In the genomic region with DNA sequence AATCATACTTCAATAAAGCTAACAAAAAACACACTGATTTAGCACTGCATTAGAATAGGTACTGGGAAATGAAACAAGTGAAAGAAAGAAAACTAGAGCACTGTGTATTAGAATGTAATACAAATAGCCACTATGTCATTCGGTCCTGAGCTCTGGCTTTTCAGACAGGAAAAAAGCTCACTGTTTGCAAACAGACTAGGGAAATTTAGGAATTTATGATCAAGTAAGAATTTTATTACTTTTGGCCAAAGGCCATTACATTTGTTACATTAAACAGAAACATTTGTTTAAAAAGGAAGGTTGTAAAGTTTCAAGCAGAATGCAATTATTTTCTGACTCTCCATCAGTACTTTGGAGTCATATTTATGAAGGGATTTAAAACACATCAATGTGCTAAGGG, we compare ENCODE assay signal across 18 cellular contexts.
DNase-seq lines count a peak whose midpoint lies in the region; ATAC-seq, FAIRE-seq and TF ChIP-seq lines count a peak whose summit lies in the region.
"Had no signal": no experiment of that assay in that cellular context is flagged by ENCODE, and none has a peak within 500 bp of the region (broad histone marks: within the 10 kb centered on the region; RNA-seq: fewer than 3 reads in every experiment).

No MANE protein-coding gene starts in this region.

- H3K4me1 ChIP-seq in HEK293 (ENCODE audit: control insufficient read depth, insufficient read depth, low read length) (no peaks in the 10 kb centered on the region), mucosa of descending colon (ENCODE audit: low read depth) (peaks cover 7% of the 10 kb centered on the region)
- H3K4me1 ChIP-seq: BLaER1 treated with 17β-estradiol and CSF1 and Interleukin-3, amounts not matched to agents 10 nM and 100 nM; SJSA1 had no signal

- ATAC-seq in mucosa of descending colon (peak; percentile 50), Right ventricle myocardium superior (ENCODE audit: poor library complexity) (no peak)
- no peak for ATAC-seq in activated T-helper 17 cell treated with anti-CD3 and anti-CD28 coated beads, Interleukin-2, amount 50 U/mL, for 72 hours (replicated peaks)

- POLR2A ChIA-PET in HEK293 (lab: Yijun Ruan, JAX) = no interaction called here

- H3K27ac ChIP-seq in HEK293 (ENCODE audit: extremely low read depth, low read depth, low read length) = no peak overlapping the region
- H3K27ac ChIP-seq: BLaER1 treated with 17β-estradiol and CSF1 and Interleukin-3, amounts not matched to agents 10 nM and 100 nM; RWPE1; SJSA1 had no signal

- DNase-seq in AG09309 (ENCODE audit: low read depth) (peak; percentile 8), mucosa of descending colon (no peak), COLO829 (ENCODE audit: low spot score) (no peak), Right ventricle myocardium superior (no peak), MV-4-11 (lab: John Stamatoyannopoulos, UW) (no peak)
- DNase-seq: 8988T, DMS 273 treated with DMSO at 0.1 percent for 48 hours, MG63, NCI-H1092 treated with DMSO at 0.1 percent for 48 hours, NCI-H1694 treated with DMSO at 0.1 percent for 48 hours, NCI-H446, NCI-H748 treated with DMSO at 0.1 percent for 48 hours had no signal

- H3K27me3 Mint-ChIP-seq in activated T-helper 17 cell treated with anti-CD3 and anti-CD28 coated beads, Interleukin-2, amount 50 U/mL, for 72 hours = no peaks in the 10 kb centered on the region

- H3K4me1 Mint-ChIP-seq in activated T-helper 17 cell treated with anti-CD3 and anti-CD28 coated beads, Interleukin-2, amount 50 U/mL, for 72 hours = peaks cover 7% of the 10 kb centered on the region

- H3K9me3 ChIP-seq in HEK293 (ENCODE audit: control insufficient read depth, insufficient read depth, low read depth, low read length) (no peaks in the 10 kb centered on the region), mucosa of descending colon (no peaks in the 10 kb centered on the region)
- H3K9me3 ChIP-seq: BLaER1 treated with 17β-estradiol and CSF1 and Interleukin-3, amounts not matched to agents 10 nM and 100 nM; MG63; SJSA1 had no signal

- H3K4me3 Mint-ChIP-seq in activated T-helper 17 cell treated with anti-CD3 and anti-CD28 coated beads, Interleukin-2, amount 50 U/mL, for 72 hours = no peak overlapping the region

- intact Hi-C loops in mucosa of descending colon (cut with DNase I, micrococcal nuclease) = loop anchor here (5.0 kb wide), 1 partner anchor 86 kb away; no protein-coding TSS in a partner anchor
- intact Hi-C loops in Right ventricle myocardium superior (cut with DNase I) = loop anchor here (1.0 kb wide), 1 partner anchor 87 kb away; no protein-coding TSS in a partner anchor

- H3K36me3 ChIP-seq in HEK293 (ENCODE audit: control insufficient read depth in 2 of 2, insufficient read depth in 1 of 2, low read length in 2 of 2) = no peaks in the 10 kb centered on the region
- H3K36me3 ChIP-seq in mucosa of descending colon (ENCODE audit: low read depth) = no peaks in the 10 kb centered on the region
- H3K36me3 ChIP-seq: BLaER1 treated with 17β-estradiol and CSF1 and Interleukin-3, amounts not matched to agents 10 nM and 100 nM; MG63; SJSA1 had no signal

- CTCF ChIA-PET in HEK293 (lab: Yijun Ruan, JAX) = interaction anchor here (0.6 to 3.4 kb wide), 7 partner anchors 18 to 697 kb away, joined by 3 to 42 read pairs (median 4); no protein-coding TSS in a partner anchor

- no peak overlapping the region for H3K4me3 ChIP-seq in AG09309 (ENCODE audit: control insufficient read depth, low read depth, low read length)
- H3K4me3 ChIP-seq in HEK293 (ENCODE audit: low read depth, low read length) = no peak overlapping the region
- no peak overlapping the region for H3K4me3 ChIP-seq in mucosa of descending colon
- H3K4me3 ChIP-seq: BLaER1 treated with 17β-estradiol and CSF1 and Interleukin-3, amounts not matched to agents 10 nM and 100 nM; MG63; SJSA1 had no signal

- no peaks in the 10 kb centered on the region for H3K36me3 Mint-ChIP-seq in activated T-helper 17 cell treated with anti-CD3 and anti-CD28 coated beads, Interleukin-2, amount 50 U/mL, for 72 hours (ENCODE audit: low read depth)

- TF ChIP-seq CTCF in AG09309 (IDR thresholded peaks at IDR 0.05; ENCODE audit: control insufficient read depth, insufficient read depth, low read depth, low read length, missing control alignments) (no peak), HEK293 (tag by site-specific recombination; IDR thresholded peaks at IDR 0.05) (no peak), mucosa of descending colon (IDR thresholded peaks at IDR 0.05) (no peak)

- H3K27ac Mint-ChIP-seq in activated T-helper 17 cell treated with anti-CD3 and anti-CD28 coated beads, Interleukin-2, amount 50 U/mL, for 72 hours = no peak overlapping the region

- FAIRE-seq in endometrium (lab: Jason Lieb, UNC) = peak; percentile 99

- H3K9me3 Mint-ChIP-seq in activated T-helper 17 cell treated with anti-CD3 and anti-CD28 coated beads, Interleukin-2, amount 50 U/mL, for 72 hours = no peaks in the 10 kb centered on the region

TF ChIP-seq in HEK293, 187 proteins besides CTCF, POLR2A, EP300 and RAD21:
- TF ChIP-seq PRDM6 (tag by site-specific recombination; IDR thresholded peaks at IDR 0.05) (peak; percentile 90), ZSCAN4 (tag by site-specific recombination; IDR thresholded peaks at IDR 0.05) (no peak)
